In the genomic region with DNA sequence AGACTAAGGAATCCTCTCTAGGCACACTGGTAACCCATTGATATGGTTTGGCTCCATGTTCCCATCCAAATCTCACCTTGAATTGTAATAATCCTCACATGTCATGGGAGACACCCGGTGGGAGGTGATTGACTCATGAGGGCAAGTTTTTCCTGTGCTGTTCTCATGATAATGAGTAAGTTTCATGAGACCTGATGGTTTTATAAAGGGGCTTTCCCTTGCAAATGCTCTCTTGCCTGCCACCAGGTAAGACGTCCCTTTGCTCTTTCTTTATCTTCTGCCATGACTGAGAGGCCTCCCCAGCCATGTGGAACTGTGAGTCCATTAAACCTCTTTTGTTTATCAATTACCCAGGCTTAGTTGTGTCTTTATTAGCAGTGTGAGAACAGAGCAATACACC, we compare ENCODE assay signal across 17 cellular contexts.
"Had no signal": no experiment of that assay in that cellular context is flagged by ENCODE, and none has a peak within 500 bp of the region (broad histone marks: within the 10 kb centered on the region; RNA-seq: fewer than 3 reads in every experiment).

No MANE protein-coding gene starts in this region.

- H3K9me3 Mint-ChIP-seq: mesothelial cell of epicardium, nephron had no signal

- H3K36me3 Mint-ChIP-seq: activated naive CD4-positive, alpha-beta T cell treated with anti-CD3 and anti-CD28 coated beads, Interleukin-2, amount 50 U/mL, for 24 hours; mesothelial cell of epicardium had no signal

- H3K4me1 Mint-ChIP-seq: activated naive CD4-positive, alpha-beta T cell treated with anti-CD3 and anti-CD28 coated beads, Interleukin-2, amount 50 U/mL, for 24 hours; stimulated activated naive CD8-positive, alpha-beta T cell treated with anti-CD3 and anti-CD28 coated beads, Interleukin-15, amount 100 ng/mL, for 72 hours had no signal

- H3K9ac ChIP-seq: parathyroid adenoma had no signal

- H3K4me3 ChIP-seq: lower lobe of right lung, smooth muscle cell, suprapubic skin, transverse colon, uterus had no signal

- H3K4me1 ChIP-seq: lower lobe of right lung, parathyroid adenoma, suprapubic skin, uterus had no signal

- H3K9me3 ChIP-seq: lower lobe of right lung, suprapubic skin, transverse colon, uterus had no signal

- H3K4me3 Mint-ChIP-seq: activated naive CD4-positive, alpha-beta T cell treated with anti-CD3 and anti-CD28 coated beads, Interleukin-2, amount 50 U/mL, for 24 hours; mesothelial cell of epicardium; nephron; stimulated activated naive CD8-positive, alpha-beta T cell treated with anti-CD3 and anti-CD28 coated beads, Interleukin-15, amount 100 ng/mL, for 72 hours had no signal

- H3K36me3 ChIP-seq: lower lobe of right lung, suprapubic skin, transverse colon, uterus had no signal

- H3K27ac ChIP-seq: lower lobe of right lung, parathyroid adenoma, suprapubic skin, transverse colon, uterus had no signal

- DNase-seq: activated CD4-positive, alpha-beta T cell treated with anti-CD3 and anti-CD28 coated beads, Interleukin-2, amount 50 U/mL, for 1 hour; activated gamma-delta T cell; erythroblast; lower lobe of right lung; stimulated activated CD4-positive, alpha-beta T cell treated with anti-CD3 and anti-CD28 coated beads, Interleukin-4, amount 100 ng/mL, for 1 hour; stimulated activated naive CD8-positive, alpha-beta T cell treated with anti-CD3 and anti-CD28 coated beads, Interleukin-15, amount 100 ng/mL, for 72 hours; T1000; transverse colon; uterus had no signal

- H3K27me3 ChIP-seq: suprapubic skin, transverse colon, uterus had no signal

- H3K27me3 Mint-ChIP-seq: activated naive CD4-positive, alpha-beta T cell treated with anti-CD3 and anti-CD28 coated beads, Interleukin-2, amount 50 U/mL, for 24 hours; stimulated activated naive CD8-positive, alpha-beta T cell treated with anti-CD3 and anti-CD28 coated beads, Interleukin-15, amount 100 ng/mL, for 72 hours had no signal

- FAIRE-seq: islet of Langerhans had no signal

- H3K27ac Mint-ChIP-seq: activated naive CD4-positive, alpha-beta T cell treated with anti-CD3 and anti-CD28 coated beads, Interleukin-2, amount 50 U/mL, for 24 hours; mesothelial cell of epicardium; nephron; stimulated activated naive CD8-positive, alpha-beta T cell treated with anti-CD3 and anti-CD28 coated beads, Interleukin-15, amount 100 ng/mL, for 72 hours had no signal

- ATAC-seq: lower lobe of right lung; sciatic nerve; stimulated activated naive CD8-positive, alpha-beta T cell treated with anti-CD3 and anti-CD28 coated beads, Interleukin-15, amount 100 ng/mL, for 72 hours had no signal
